Comparison of ENCODE assay signal across 9 cellular contexts in genomic region chr17:73304971-73305786, GRCh38. TPM values are rescaled to one million over a fixed set of nuclear protein-coding genes. Genes with fewer than 3 reads are reported as not detected.
DNase-seq lines count a peak whose midpoint lies in the region; FAIRE-seq and TF ChIP-seq lines count a peak whose summit lies in the region.
"Had no signal": no experiment of that assay in that cellular context is flagged by ENCODE, and none has a peak within 500 bp of the region (broad histone marks: within the 10 kb centered on the region; RNA-seq: fewer than 3 reads in every experiment).

No MANE protein-coding gene starts in this region.

- no peak overlapping the region for H3K23ac ChIP-seq in mesenchymal stem cell (ENCODE audit: low read length in 2 of 2)

- H3K4me3 Mint-ChIP-seq in dendritic cell treated with granulocyte-macrophage colony-stimulating factor and Interleukin-4, amounts not matched to agents 40 ng/mL and 50 ng/mL, for 4 days: peak overlapping the region; percentile 69
- H3K4me3 Mint-ChIP-seq: activated B cell treated with CpG ODN at 0.5 μM for 24 hours had no signal

- H3K36me3 Mint-ChIP-seq in dendritic cell treated with granulocyte-macrophage colony-stimulating factor and Interleukin-4, amounts not matched to agents 40 ng/mL and 50 ng/mL, for 4 days (ENCODE audit: low read depth): peaks cover 3% of the 10 kb centered on the region

- H2BK12ac ChIP-seq in mesenchymal stem cell (ENCODE audit: low read length in 2 of 2): peak overlapping the region; percentile 62 to 95

- H3K9me3 ChIP-seq in mesenchymal stem cell (ENCODE audit: control insufficient read depth, low read length) (no peaks in the 10 kb centered on the region), uterus (no peaks in the 10 kb centered on the region)

- peak overlapping the region; percentile 90 for H3K27ac Mint-ChIP-seq in dendritic cell treated with granulocyte-macrophage colony-stimulating factor and Interleukin-4, amounts not matched to agents 40 ng/mL and 50 ng/mL, for 4 days
- H3K27ac Mint-ChIP-seq: activated B cell treated with CpG ODN at 0.5 μM for 24 hours had no signal

- H3K4me1 Mint-ChIP-seq in dendritic cell treated with granulocyte-macrophage colony-stimulating factor and Interleukin-4, amounts not matched to agents 40 ng/mL and 50 ng/mL, for 4 days (ENCODE audit: low read depth): peaks cover 61% of the 10 kb centered on the region

- peak overlapping the region; percentile 70 for H3K27ac ChIP-seq in mesenchymal stem cell (ENCODE audit: low read length, poor library complexity, severe bottlenecking)
- H3K27ac ChIP-seq in uterus: peak overlapping the region; percentile 97 to 99

- FAIRE-seq in D721Med (lab: Jason Lieb, UNC): no peak

- no peaks in the 10 kb centered on the region for H3K79me1 ChIP-seq in mesenchymal stem cell (replicated peaks; ENCODE audit: low read length, poor library complexity, severe bottlenecking)

- 10% methylated on average over 16 of the region's 16 CpGs for WGBS in mesenchymal stem cell

- H2AFZ ChIP-seq in mesenchymal stem cell (ENCODE audit: low read depth, low read length): no peak overlapping the region

- peak overlapping the region; percentile 74 for H3K4me2 ChIP-seq in mesenchymal stem cell (ENCODE audit: low read length, poor library complexity, severe bottlenecking)

- no peak for TF ChIP-seq CTCF in GM12865 (IDR thresholded peaks at IDR 0.05; ENCODE audit: insufficient read depth, low read depth, low read length, missing control alignments)
- TF ChIP-seq CTCF in uterus (IDR thresholded peaks at IDR 0.05): peak in 3 of 4 experiments; percentile 13 to 49 (median 18)
- TF ChIP-seq CTCF in D721Med (IDR thresholded peaks at IDR 0.05; ENCODE audit: insufficient read depth, missing control alignments): no peak

- H2BK5ac ChIP-seq in mesenchymal stem cell (ENCODE audit: low read depth, low read length, poor library complexity, severe bottlenecking): peak overlapping the region; percentile 33

- peak overlapping the region; percentile 75 to 89 for H3K4ac ChIP-seq in mesenchymal stem cell (ENCODE audit: low read depth in 1 of 2, low read length in 2 of 2)

- H3K9ac ChIP-seq in mesenchymal stem cell (ENCODE audit: low read length): peak overlapping the region; percentile 80

- peak overlapping the region; percentile 93 for H2BK120ac ChIP-seq in mesenchymal stem cell (ENCODE audit: low read depth, low read length)

- H3K18ac ChIP-seq in mesenchymal stem cell (ENCODE audit: low read depth in 1 of 2, low read length in 2 of 2): peak overlapping the region; percentile 2 to 92

- H3K4me1 ChIP-seq in mesenchymal stem cell (ENCODE audit: control insufficient read depth, insufficient read depth, low read depth, low read length) (peaks cover 48% of the 10 kb centered on the region), uterus (peaks cover 4 to 5% of the 10 kb centered on the region in 2 donors)

- intact Hi-C loops in dendritic cell treated with granulocyte-macrophage colony-stimulating factor and Interleukin-4, amounts not matched to agents 40 ng/mL and 50 ng/mL, for 4 days (cut with micrococcal nuclease): no loop called here
- intact Hi-C loops in uterus (cut with DNase I; ENCODE audit: low total_unique reads): no loop called here

- peak overlapping the region; percentile 11; the same call in 1 of the 2 replicates for H3K4me3 ChIP-seq in GM12865 (ENCODE audit: low read depth, low read length)
- H3K4me3 ChIP-seq in mesenchymal stem cell (ENCODE audit: insufficient read depth in 1 of 2, low read depth in 1 of 2, low read length in 2 of 2): peak overlapping the region; percentile 36 to 64
- H3K4me3 ChIP-seq in uterus: peak overlapping the region; percentile 24 to 36

- no peaks in the 10 kb centered on the region for H3K9me3 Mint-ChIP-seq in dendritic cell treated with granulocyte-macrophage colony-stimulating factor and Interleukin-4, amounts not matched to agents 40 ng/mL and 50 ng/mL, for 4 days
- H3K9me3 Mint-ChIP-seq: activated B cell treated with CpG ODN at 0.5 μM for 24 hours had no signal

- H3K36me3 ChIP-seq in mesenchymal stem cell (ENCODE audit: control insufficient read depth in 1 of 2, insufficient read depth in 2 of 2, low read depth in 1 of 2, low read length in 2 of 2) (peaks cover 6 to 8% of the 10 kb centered on the region in 2 experiments), uterus (no peaks in the 10 kb centered on the region)

- H3K27me3 Mint-ChIP-seq in dendritic cell treated with granulocyte-macrophage colony-stimulating factor and Interleukin-4, amounts not matched to agents 40 ng/mL and 50 ng/mL, for 4 days: no peaks in the 10 kb centered on the region

- no peaks in the 10 kb centered on the region for H3K27me3 ChIP-seq in mesenchymal stem cell (ENCODE audit: control insufficient read depth in 1 of 2, insufficient read depth in 1 of 2, low read length in 2 of 2)
- H3K27me3 ChIP-seq in uterus: no peaks in the 10 kb centered on the region

- TF ChIP-seq POLR2A in uterus (IDR thresholded peaks at IDR 0.05): no peak

- no peak for DNase-seq in GM12865 (ENCODE audit: low read depth)
- peak; percentile 27 to 65 for DNase-seq in NCI-H526 (lab: John Stamatoyannopoulos, UW)
- peak; percentile 96 for DNase-seq in mesenchymal stem cell
- DNase-seq in uterus: peak; percentile 63 to 77
- no peak for DNase-seq in stimulated activated naive CD4-positive, alpha-beta T cell treated with Interleukin-2 at 50 U/mL for 16 hours (lab: John Stamatoyannopoulos, UW)
- no peak for DNase-seq in occipital lobe (lab: John Stamatoyannopoulos, UW)
- DNase-seq in D721Med (ENCODE audit: insufficient read length, low spot score): no peak
- DNase-seq: activated B cell treated with CpG ODN at 0.5 μM for 24 hours had no signal

- H3K14ac ChIP-seq in mesenchymal stem cell (ENCODE audit: low read length in 2 of 2): peak overlapping the region in 1 of 2 experiments; percentile 68

- H4K8ac ChIP-seq in mesenchymal stem cell (ENCODE audit: low read length): peak overlapping the region; percentile 98

- peak overlapping the region; percentile 85 for H4K91ac ChIP-seq in mesenchymal stem cell (ENCODE audit: low read length)

- peak overlapping the region; percentile 90 for H2AK5ac ChIP-seq in mesenchymal stem cell (ENCODE audit: low read length, severe bottlenecking)

- peak overlapping the region; percentile 44 for H2BK15ac ChIP-seq in mesenchymal stem cell (ENCODE audit: low read depth, poor library complexity, severe bottlenecking)

RNA-seq across cellular contexts. Expression of gene CDC42EP4, which starts 6.6 kb away (rescaled TPM):
- 26.3 TPM for polyA plus RNA-seq in mesenchymal stem cell (2013, experiment 1 of 2)
- 26.1 TPM for polyA plus RNA-seq in mesenchymal stem cell (2013, experiment 2 of 2)
- 100 to 1,000 TPM in 1 of 4 donors, 10 to 100 TPM in 3; 26.6 to 131 (median 70.7) TPM for total RNA-seq in uterus
- 84.2 TPM for total RNA-seq in occipital lobe

RNA-seq across cellular contexts. Expression of gene CPSF4L, which starts 43.5 kb away (rescaled TPM):
- not detected for polyA plus RNA-seq in mesenchymal stem cell (2013, experiment 1 of 2)
- polyA plus RNA-seq in mesenchymal stem cell (2013, experiment 2 of 2): not detected
- total RNA-seq in uterus (under 1 TPM in 1 of 4 donors, not detected in 3; 0.34 TPM), occipital lobe (not detected)
- total RNA-seq: activated B cell treated with CpG ODN at 0.5 μM for 24 hours had no signal

Comparison
In these comparisons a context has a peak if more than half of its experiments do, and no peak if none do; other contexts are left out.
1. DNase-seq: peak in NCI-H526 (2 of 2), mesenchymal stem cell (single experiment) and uterus (2 of 2); none in GM12865 (single experiment), stimulated activated naive CD4-positive, alpha-beta T cell treated with Interleukin-2 at 50 U/mL for 16 hours (single experiment), occipital lobe (single experiment) and D721Med (single experiment).
2. CTCF ChIP-seq: peak in uterus (3 of 4); none in GM12865 (single experiment) and D721Med (single experiment).
3. Peak in every context shown above with its lines, with median percentiles within 50 percentile points of each other: H3K4me3 ChIP-seq.